ENCODE assay signal across 1 cellular context in the genomic region with DNA sequence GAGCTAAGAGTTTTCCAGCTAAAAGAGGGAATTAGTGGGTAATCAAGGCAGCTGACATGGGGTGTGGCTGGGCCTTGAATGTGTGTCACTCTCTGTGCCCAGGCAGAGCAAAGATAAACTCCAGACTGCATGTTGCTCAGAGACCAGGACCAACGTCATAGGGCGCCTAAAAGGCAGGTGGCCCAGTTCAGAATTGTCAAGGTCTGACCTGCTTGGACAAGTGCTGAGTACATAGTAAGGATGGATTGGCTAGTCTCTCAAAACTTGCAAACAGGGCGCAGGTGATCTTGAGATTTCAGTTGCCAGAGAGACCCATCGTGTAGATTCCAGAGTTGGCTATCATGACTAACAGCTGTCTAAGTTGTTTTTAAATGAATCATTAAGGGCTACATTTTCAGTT.
TF ChIP-seq lines count a peak whose summit lies in the region.

No MANE protein-coding gene starts in this region.

TF ChIP-seq in HepG2, 621 proteins besides CTCF, POLR2A, EP300 and RAD21:
- TF ChIP-seq SNAPC2 (CRISPR knock-in tag; IDR thresholded peaks at IDR 0.05) (no peak), ZNF451 (CRISPR knock-in tag; IDR thresholded peaks at IDR 0.05) (no peak)
